Comparison of ENCODE assay signal across 1 cellular context in the genomic region with DNA sequence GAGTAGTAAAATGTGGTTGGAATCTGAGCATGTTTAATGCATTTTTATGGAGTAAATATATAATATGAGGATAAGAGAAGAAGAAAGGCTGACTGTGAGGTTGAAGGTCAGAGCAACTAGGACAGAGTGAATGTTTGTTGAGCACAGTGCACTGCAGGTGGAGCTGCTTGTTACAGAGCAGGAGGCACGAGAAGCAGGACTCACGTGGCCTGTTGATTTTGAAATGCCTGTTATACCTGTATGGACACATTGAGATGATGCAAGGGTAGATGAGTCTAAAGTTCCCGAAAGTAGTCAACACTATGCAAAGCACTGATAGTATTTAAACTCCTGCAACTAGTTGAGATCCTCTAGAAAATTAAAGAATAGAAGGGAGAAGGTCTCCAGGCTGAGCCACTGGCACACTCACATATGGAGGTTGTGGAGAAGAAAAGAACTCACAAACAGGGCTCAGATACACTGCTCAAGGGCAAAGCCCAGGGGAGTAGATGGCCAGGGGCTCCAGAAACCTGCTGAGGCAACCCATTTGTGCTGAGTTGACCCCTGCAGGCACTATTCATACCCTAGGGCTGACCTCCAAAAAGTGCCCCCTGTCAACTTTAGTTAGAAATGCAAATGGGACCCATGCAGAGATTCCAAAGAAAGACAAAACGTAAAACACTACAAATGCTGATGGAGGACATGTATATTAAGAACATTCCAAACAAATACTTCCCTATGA.
TF ChIP-seq lines count a peak whose summit lies in the region.

No MANE protein-coding gene starts in this region.

TF ChIP-seq in HepG2, 621 proteins besides CTCF, POLR2A, EP300 and RAD21 (continued from another document):
- TF ChIP-seq, protein P1, sequence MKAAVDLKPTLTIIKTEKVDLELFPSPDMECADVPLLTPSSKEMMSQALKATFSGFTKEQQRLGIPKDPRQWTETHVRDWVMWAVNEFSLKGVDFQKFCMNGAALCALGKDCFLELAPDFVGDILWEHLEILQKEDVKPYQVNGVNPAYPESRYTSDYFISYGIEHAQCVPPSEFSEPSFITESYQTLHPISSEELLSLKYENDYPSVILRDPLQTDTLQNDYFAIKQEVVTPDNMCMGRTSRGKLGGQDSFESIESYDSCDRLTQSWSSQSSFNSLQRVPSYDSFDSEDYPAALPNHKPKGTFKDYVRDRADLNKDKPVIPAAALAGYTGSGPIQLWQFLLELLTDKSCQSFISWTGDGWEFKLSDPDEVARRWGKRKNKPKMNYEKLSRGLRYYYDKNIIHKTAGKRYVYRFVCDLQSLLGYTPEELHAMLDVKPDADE (CRISPR knock-in tag; IDR thresholded peaks at IDR 0.05), result no peak
- TF ChIP-seq, protein P2, sequence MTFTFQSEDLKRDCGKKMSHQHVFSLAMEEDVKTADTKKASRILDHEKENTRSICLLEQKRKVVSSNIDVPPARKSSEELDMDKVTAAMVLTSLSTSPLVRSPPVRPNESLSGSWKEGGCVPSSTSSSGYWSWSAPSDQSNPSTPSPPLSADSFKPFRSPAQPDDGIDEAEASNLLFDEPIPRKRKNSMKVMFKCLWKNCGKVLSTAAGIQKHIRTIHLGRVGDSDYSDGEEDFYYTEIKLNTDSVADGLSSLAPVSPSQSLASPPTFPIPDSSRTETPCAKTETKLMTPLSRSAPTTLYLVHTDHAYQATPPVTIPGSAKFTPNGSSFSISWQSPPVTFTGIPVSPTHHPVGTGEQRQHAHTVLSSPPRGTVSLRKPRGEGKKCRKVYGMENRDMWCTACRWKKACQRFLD (CRISPR knock-in tag; IDR thresholded peaks at IDR 0.05; ENCODE audit: borderline replicate concordance), result no peak
- TF ChIP-seq AKAP8 (CRISPR knock-in tag; IDR thresholded peaks at IDR 0.05), result no peak
- TF ChIP-seq RFXANK (CRISPR knock-in tag; IDR thresholded peaks at IDR 0.05), result no peak
- TF ChIP-seq FOXJ3 (CRISPR knock-in tag; IDR thresholded peaks at IDR 0.05; ENCODE audit: borderline replicate concordance), result no peak
- no peak for TF ChIP-seq GABPB1 (CRISPR knock-in tag; IDR thresholded peaks at IDR 0.05)
- no peak for TF ChIP-seq SOX6 (IDR thresholded peaks at IDR 0.05)
- TF ChIP-seq SOX6 (CRISPR knock-in tag; IDR thresholded peaks at IDR 0.05), result no peak
- peak; percentile 96 for TF ChIP-seq RBAK (CRISPR knock-in tag; IDR thresholded peaks at IDR 0.05)
- no peak for TF ChIP-seq FOXK2 (IDR thresholded peaks at IDR 0.05)
- no peak for TF ChIP-seq ZFP90 (CRISPR knock-in tag; IDR thresholded peaks at IDR 0.05; ENCODE audit: borderline replicate concordance)
- TF ChIP-seq ZSCAN21 (CRISPR knock-in tag; IDR thresholded peaks at IDR 0.05; ENCODE audit: borderline replicate concordance), result no peak
- no peak for TF ChIP-seq ZNF350 (CRISPR knock-in tag; IDR thresholded peaks at IDR 0.05; ENCODE audit: borderline replicate concordance, low read depth)
- no peak for TF ChIP-seq ZNF234 (CRISPR knock-in tag; conservative IDR thresholded peaks at IDR 0.05)
- TF ChIP-seq ATF7 (IDR thresholded peaks at IDR 0.05), result no peak
- TF ChIP-seq ATF7 (CRISPR knock-in tag; IDR thresholded peaks at IDR 0.05), result no peak
- TF ChIP-seq, protein P3, sequence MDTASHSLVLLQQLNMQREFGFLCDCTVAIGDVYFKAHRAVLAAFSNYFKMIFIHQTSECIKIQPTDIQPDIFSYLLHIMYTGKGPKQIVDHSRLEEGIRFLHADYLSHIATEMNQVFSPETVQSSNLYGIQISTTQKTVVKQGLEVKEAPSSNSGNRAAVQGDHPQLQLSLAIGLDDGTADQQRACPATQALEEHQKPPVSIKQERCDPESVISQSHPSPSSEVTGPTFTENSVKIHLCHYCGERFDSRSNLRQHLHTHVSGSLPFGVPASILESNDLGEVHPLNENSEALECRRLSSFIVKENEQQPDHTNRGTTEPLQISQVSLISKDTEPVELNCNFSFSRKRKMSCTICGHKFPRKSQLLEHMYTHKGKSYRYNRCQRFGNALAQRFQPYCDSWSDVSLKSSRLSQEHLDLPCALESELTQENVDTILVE (CRISPR knock-in tag; IDR thresholded peaks at IDR 0.05), result no peak
- TF ChIP-seq, protein P4, sequence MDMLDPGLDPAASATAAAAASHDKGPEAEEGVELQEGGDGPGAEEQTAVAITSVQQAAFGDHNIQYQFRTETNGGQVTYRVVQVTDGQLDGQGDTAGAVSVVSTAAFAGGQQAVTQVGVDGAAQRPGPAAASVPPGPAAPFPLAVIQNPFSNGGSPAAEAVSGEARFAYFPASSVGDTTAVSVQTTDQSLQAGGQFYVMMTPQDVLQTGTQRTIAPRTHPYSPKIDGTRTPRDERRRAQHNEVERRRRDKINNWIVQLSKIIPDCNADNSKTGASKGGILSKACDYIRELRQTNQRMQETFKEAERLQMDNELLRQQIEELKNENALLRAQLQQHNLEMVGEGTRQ (IDR thresholded peaks at IDR 0.05; ENCODE audit: low read depth, low read length), result no peak; the same call in 1 of the 2 replicates
- TF ChIP-seq, protein P4 (CRISPR knock-in tag; IDR thresholded peaks at IDR 0.05; ENCODE audit: borderline replicate concordance), result peak; percentile 23; the same call in 1 of the 2 replicates
- no peak for TF ChIP-seq CREM (IDR thresholded peaks at IDR 0.05)
- TF ChIP-seq CREM (CRISPR knock-in tag; IDR thresholded peaks at IDR 0.05), result no peak
- TF ChIP-seq, protein P5, sequence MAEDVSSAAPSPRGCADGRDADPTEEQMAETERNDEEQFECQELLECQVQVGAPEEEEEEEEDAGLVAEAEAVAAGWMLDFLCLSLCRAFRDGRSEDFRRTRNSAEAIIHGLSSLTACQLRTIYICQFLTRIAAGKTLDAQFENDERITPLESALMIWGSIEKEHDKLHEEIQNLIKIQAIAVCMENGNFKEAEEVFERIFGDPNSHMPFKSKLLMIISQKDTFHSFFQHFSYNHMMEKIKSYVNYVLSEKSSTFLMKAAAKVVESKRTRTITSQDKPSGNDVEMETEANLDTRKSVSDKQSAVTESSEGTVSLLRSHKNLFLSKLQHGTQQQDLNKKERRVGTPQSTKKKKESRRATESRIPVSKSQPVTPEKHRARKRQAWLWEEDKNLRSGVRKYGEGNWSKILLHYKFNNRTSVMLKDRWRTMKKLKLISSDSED (CRISPR knock-in tag; IDR thresholded peaks at IDR 0.05), result no peak
- TF ChIP-seq TBP (CRISPR knock-in tag; IDR thresholded peaks at IDR 0.05), result no peak
- TF ChIP-seq ZNF83 (CRISPR knock-in tag; IDR thresholded peaks at IDR 0.05; ENCODE audit: borderline replicate concordance), result no peak
- no peak for TF ChIP-seq ZNF570 (CRISPR knock-in tag; IDR thresholded peaks at IDR 0.05; ENCODE audit: borderline replicate concordance)
- TF ChIP-seq, protein P6, sequence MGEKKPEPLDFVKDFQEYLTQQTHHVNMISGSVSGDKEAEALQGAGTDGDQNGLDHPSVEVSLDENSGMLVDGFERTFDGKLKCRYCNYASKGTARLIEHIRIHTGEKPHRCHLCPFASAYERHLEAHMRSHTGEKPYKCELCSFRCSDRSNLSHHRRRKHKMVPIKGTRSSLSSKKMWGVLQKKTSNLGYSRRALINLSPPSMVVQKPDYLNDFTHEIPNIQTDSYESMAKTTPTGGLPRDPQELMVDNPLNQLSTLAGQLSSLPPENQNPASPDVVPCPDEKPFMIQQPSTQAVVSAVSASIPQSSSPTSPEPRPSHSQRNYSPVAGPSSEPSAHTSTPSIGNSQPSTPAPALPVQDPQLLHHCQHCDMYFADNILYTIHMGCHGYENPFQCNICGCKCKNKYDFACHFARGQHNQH (CRISPR knock-in tag; IDR thresholded peaks at IDR 0.05), result no peak
- TF ChIP-seq ZNF782 (CRISPR knock-in tag; IDR thresholded peaks at IDR 0.05; ENCODE audit: borderline replicate concordance), result no peak
- TF ChIP-seq ELF4 (CRISPR knock-in tag; IDR thresholded peaks at IDR 0.05; ENCODE audit: borderline replicate concordance), result no peak
- no peak for TF ChIP-seq ZBTB20 (CRISPR knock-in tag; IDR thresholded peaks at IDR 0.05; ENCODE audit: borderline replicate concordance, low read depth)
- no peak for TF ChIP-seq RBFOX2 (IDR thresholded peaks at IDR 0.05; ENCODE audit: low read depth, low read length)
- no peak for TF ChIP-seq ZNF577 (CRISPR knock-in tag; IDR thresholded peaks at IDR 0.05; ENCODE audit: borderline replicate concordance, low read depth)
- TF ChIP-seq, protein P7, sequence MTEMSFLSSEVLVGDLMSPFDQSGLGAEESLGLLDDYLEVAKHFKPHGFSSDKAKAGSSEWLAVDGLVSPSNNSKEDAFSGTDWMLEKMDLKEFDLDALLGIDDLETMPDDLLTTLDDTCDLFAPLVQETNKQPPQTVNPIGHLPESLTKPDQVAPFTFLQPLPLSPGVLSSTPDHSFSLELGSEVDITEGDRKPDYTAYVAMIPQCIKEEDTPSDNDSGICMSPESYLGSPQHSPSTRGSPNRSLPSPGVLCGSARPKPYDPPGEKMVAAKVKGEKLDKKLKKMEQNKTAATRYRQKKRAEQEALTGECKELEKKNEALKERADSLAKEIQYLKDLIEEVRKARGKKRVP (CRISPR knock-in tag; IDR thresholded peaks at IDR 0.05), result no peak
- TF ChIP-seq, protein P8, sequence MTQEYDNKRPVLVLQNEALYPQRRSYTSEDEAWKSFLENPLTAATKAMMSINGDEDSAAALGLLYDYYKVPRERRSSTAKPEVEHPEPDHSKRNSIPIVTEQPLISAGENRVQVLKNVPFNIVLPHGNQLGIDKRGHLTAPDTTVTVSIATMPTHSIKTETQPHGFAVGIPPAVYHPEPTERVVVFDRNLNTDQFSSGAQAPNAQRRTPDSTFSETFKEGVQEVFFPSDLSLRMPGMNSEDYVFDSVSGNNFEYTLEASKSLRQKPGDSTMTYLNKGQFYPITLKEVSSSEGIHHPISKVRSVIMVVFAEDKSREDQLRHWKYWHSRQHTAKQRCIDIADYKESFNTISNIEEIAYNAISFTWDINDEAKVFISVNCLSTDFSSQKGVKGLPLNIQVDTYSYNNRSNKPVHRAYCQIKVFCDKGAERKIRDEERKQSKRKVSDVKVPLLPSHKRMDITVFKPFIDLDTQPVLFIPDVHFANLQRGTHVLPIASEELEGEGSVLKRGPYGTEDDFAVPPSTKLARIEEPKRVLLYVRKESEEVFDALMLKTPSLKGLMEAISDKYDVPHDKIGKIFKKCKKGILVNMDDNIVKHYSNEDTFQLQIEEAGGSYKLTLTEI (CRISPR knock-in tag; conservative IDR thresholded peaks at IDR 0.05), result no peak
- TF ChIP-seq, protein P9, sequence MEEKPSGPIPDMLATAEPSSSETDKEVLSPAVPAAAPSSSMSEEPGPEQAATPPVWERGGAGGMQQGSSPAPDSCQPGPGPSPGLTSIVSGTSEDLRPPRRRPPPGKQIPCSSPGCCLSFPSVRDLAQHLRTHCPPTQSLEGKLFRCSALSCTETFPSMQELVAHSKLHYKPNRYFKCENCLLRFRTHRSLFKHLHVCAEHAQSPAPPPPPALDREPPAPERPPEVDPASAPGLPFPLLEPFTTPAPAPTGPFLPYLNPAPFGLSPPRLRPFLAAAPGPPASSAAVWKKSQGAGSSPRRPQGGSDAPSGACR (CRISPR knock-in tag; IDR thresholded peaks at IDR 0.05), result no peak
- TF ChIP-seq, protein P10, sequence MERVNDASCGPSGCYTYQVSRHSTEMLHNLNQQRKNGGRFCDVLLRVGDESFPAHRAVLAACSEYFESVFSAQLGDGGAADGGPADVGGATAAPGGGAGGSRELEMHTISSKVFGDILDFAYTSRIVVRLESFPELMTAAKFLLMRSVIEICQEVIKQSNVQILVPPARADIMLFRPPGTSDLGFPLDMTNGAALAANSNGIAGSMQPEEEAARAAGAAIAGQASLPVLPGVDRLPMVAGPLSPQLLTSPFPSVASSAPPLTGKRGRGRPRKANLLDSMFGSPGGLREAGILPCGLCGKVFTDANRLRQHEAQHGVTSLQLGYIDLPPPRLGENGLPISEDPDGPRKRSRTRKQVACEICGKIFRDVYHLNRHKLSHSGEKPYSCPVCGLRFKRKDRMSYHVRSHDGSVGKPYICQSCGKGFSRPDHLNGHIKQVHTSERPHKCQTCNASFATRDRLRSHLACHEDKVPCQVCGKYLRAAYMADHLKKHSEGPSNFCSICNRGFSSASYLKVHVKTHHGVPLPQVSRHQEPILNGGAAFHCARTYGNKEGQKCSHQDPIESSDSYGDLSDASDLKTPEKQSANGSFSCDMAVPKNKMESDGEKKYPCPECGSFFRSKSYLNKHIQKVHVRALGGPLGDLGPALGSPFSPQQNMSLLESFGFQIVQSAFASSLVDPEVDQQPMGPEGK (CRISPR knock-in tag; IDR thresholded peaks at IDR 0.05), result no peak
- TF ChIP-seq ZNF672 (CRISPR knock-in tag; IDR thresholded peaks at IDR 0.05), result no peak
- TF ChIP-seq JDP2 (CRISPR knock-in tag; IDR thresholded peaks at IDR 0.05; ENCODE audit: borderline replicate concordance), result no peak
- TF ChIP-seq BHLHE40 (IDR thresholded peaks at IDR 0.05; ENCODE audit: low read length), result 0 out of 2 replicates have a peak, but pooled peaks have one; percentile 20
- TF ChIP-seq PHF5A (CRISPR knock-in tag; IDR thresholded peaks at IDR 0.05; ENCODE audit: low read depth, unreplicated experiment), result no peak
- TF ChIP-seq ZNF274 (CRISPR knock-in tag; IDR thresholded peaks at IDR 0.05), result no peak
- no peak for TF ChIP-seq ZNF430 (CRISPR knock-in tag; IDR thresholded peaks at IDR 0.05)
- TF ChIP-seq, protein P11, sequence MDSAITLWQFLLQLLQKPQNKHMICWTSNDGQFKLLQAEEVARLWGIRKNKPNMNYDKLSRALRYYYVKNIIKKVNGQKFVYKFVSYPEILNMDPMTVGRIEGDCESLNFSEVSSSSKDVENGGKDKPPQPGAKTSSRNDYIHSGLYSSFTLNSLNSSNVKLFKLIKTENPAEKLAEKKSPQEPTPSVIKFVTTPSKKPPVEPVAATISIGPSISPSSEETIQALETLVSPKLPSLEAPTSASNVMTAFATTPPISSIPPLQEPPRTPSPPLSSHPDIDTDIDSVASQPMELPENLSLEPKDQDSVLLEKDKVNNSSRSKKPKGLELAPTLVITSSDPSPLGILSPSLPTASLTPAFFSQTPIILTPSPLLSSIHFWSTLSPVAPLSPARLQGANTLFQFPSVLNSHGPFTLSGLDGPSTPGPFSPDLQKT (CRISPR knock-in tag; IDR thresholded peaks at IDR 0.05; ENCODE audit: borderline replicate concordance), result no peak
- TF ChIP-seq ZNF761 (CRISPR knock-in tag; conservative IDR thresholded peaks at IDR 0.05), result no peak
- peak; percentile 21; the same call in 1 of the 2 replicates for TF ChIP-seq CEBPB (IDR thresholded peaks at IDR 0.05; ENCODE audit: borderline replicate concordance, low read depth, low read length)
- TF ChIP-seq FOXA1 (IDR thresholded peaks at IDR 0.05), result no peak
- TF ChIP-seq FOXA1 (CRISPR knock-in tag; IDR thresholded peaks at IDR 0.05), result 0 out of 2 replicates have a peak, but pooled peaks have one; percentile 26
- TF ChIP-seq REXO4 (CRISPR knock-in tag; IDR thresholded peaks at IDR 0.05; ENCODE audit: borderline replicate concordance), result no peak
- TF ChIP-seq ZNF12 (CRISPR knock-in tag; IDR thresholded peaks at IDR 0.05), result peak; percentile 43; the same call in 1 of the 2 replicates
- no peak for TF ChIP-seq ZNF333 (CRISPR knock-in tag; IDR thresholded peaks at IDR 0.05; ENCODE audit: borderline replicate concordance)
TF ChIP-seq in HepG2: peak in this region for 7.
